In genomic region chr21:36141513-36141925, GRCh38 we compare ENCODE assay signal across 8 cellular contexts. TPM values are rescaled to one million over a fixed set of nuclear protein-coding genes. Genes with fewer than 3 reads are reported as not detected.
DNase-seq lines count a peak whose midpoint lies in the region; ATAC-seq and TF ChIP-seq lines count a peak whose summit lies in the region.

No MANE protein-coding gene starts in this region.

- H3K9ac ChIP-seq in adipocyte (ENCODE audit: low read length), result no peak overlapping the region

- H3K4me1 Mint-ChIP-seq in T-cell, result peaks cover 24 to 35% (median 25%) of the 10 kb centered on the region in 3 donors

- no peak overlapping the region for H3K4me3 ChIP-seq in adipocyte (ENCODE audit: low read length)
- no peak overlapping the region for H3K4me3 ChIP-seq in heart right ventricle

- H3K4me1 ChIP-seq in adipocyte (ENCODE audit: control insufficient read depth, insufficient read depth, low read length), result peaks cover 10% of the 10 kb centered on the region
- H3K4me1 ChIP-seq in heart right ventricle, result peaks cover 0 to 11% (median 5%) of the 10 kb centered on the region in 9 donors

- peak; percentile 79 for ATAC-seq in HG02852 (IDR thresholded peaks at IDR 0.05; ENCODE audit: unreplicated experiment)
- peak; percentile 84 to 97 (median 89) for ATAC-seq in T-cell (replicated peaks in 1 of 4)
- peak; percentile 73 to 87 (median 82) for ATAC-seq in heart right ventricle
- no peak for ATAC-seq in HG02970 (IDR thresholded peaks at IDR 0.05; ENCODE audit: low FRiP score, unreplicated experiment)

- H3K27me3 Mint-ChIP-seq in T-cell, result no peaks in the 10 kb centered on the region

- H3K27ac Mint-ChIP-seq in T-cell, result peak overlapping the region; percentile 62 to 76

- CTCF ChIA-PET in T-cell (lab: Charles Lee), result interaction anchor here (0.5 to 1.7 kb wide), 12 partner anchors 9 to 713 kb away, joined by 3 to 11 read pairs (median 4); no protein-coding TSS in a partner anchor

- POLR2A ChIA-PET in T-cell (lab: Charles Lee), result interaction anchor here in 1 of 2 donors (0.7 kb wide), 1 partner anchor 30 kb away, joined by 12 read pairs; no protein-coding TSS in a partner anchor

- H3K9me3 Mint-ChIP-seq in T-cell, result no peaks in the 10 kb centered on the region

- DNase-seq in NCI-H187 (lab: John Stamatoyannopoulos, UW) (peak; percentile 65 to 87), T-cell (peak; percentile 52 to 92 (median 80)), adipocyte (ENCODE audit: low read depth) (peak; percentile 96), heart right ventricle (peak in 1 of 2 donors; percentile 86), putamen (ENCODE audit: low spot score) (peak; percentile 76)

- H3K9me3 ChIP-seq in adipocyte (ENCODE audit: control insufficient read depth, low read length), result no peaks in the 10 kb centered on the region
- H3K9me3 ChIP-seq in heart right ventricle, result no peaks in the 10 kb centered on the region

- no peak overlapping the region for H3K27ac ChIP-seq in heart right ventricle

- H3K36me3 ChIP-seq in adipocyte (ENCODE audit: control insufficient read depth, insufficient read depth, low read length, severe bottlenecking) (peaks cover 28% of the 10 kb centered on the region), heart right ventricle (peaks cover 0 to 61% (median 6%) of the 10 kb centered on the region in 9 donors)

- H3K27me3 ChIP-seq in adipocyte (replicated peaks; ENCODE audit: control insufficient read depth, insufficient read depth, low read length) (no peaks in the 10 kb centered on the region), heart right ventricle (no peaks in the 10 kb centered on the region)

- intact Hi-C loops in heart right ventricle (cut with DNase I), result loop anchor here (2.0 to 10.0 kb wide), 9 partner anchors 63 to 191 kb away; partner anchors contain the start of gene MORC3 (in 3 of the 10)

- TF ChIP-seq CTCF in GM12872 (IDR thresholded peaks at IDR 0.05; ENCODE audit: insufficient read depth, low read depth, low read length) (peak; percentile 85), heart right ventricle (IDR thresholded peaks at IDR 0.05) (peak; percentile 64 to 87 (median 84))

- 19 to 22% methylated on average over 6 of the region's 6 CpGs for WGBS in heart right ventricle, 2 donors

- H3K4me3 Mint-ChIP-seq in T-cell, result no peak overlapping the region

- H3K36me3 Mint-ChIP-seq in T-cell, result peaks cover 16% of the 10 kb centered on the region

RNA-seq across cellular contexts. Expression of gene CBR3, which starts 6.6 kb away (rescaled TPM):
- total RNA-seq in T-cell (10 to 100 TPM in 2 of 5 donors, 1 to 10 TPM in 2, under 1 TPM in 1; 0.85 to 16.1 (median 8.1) TPM), heart right ventricle (1 to 10 TPM in 9 of 10 donors, under 1 TPM in 1; 0.99 to 5.8 (median 1.8) TPM)
- 10 to 100 TPM in 1 of 2 donors, 1 to 10 TPM in 1; 3.7 to 10.4 TPM for polyA plus RNA-seq in heart right ventricle

RNA-seq across cellular contexts. Expression of gene DOP1B, which starts 15.1 kb away (rescaled TPM):
- total RNA-seq in T-cell (10 to 100 TPM; 18.4 to 26.3 (median 23.1) TPM), heart right ventricle (10 to 100 TPM; 11.4 to 21.2 (median 15.2) TPM)
- 1 to 10 TPM; 2.3 to 6.4 TPM for polyA plus RNA-seq in heart right ventricle
